In genomic region chr6:148443798-148444560, GRCh38 we compare ENCODE assay signal across 1 cellular context.
TF ChIP-seq lines count a peak whose summit lies in the region.

No MANE protein-coding gene starts in this region.

TF ChIP-seq in HepG2, 621 proteins besides CTCF, POLR2A, EP300 and RAD21:
- TF ChIP-seq THAP9 (CRISPR knock-in tag; IDR thresholded peaks at IDR 0.05; ENCODE audit: borderline replicate concordance) (no peak), ATF1 (CRISPR knock-in tag; IDR thresholded peaks at IDR 0.05) (no peak), AKAP8 (CRISPR knock-in tag; IDR thresholded peaks at IDR 0.05) (no peak), NR2F6 (IDR thresholded peaks at IDR 0.05) (no peak), NR2F6 (CRISPR knock-in tag; IDR thresholded peaks at IDR 0.05) (no peak), ZKSCAN8 (CRISPR knock-in tag; IDR thresholded peaks at IDR 0.05; ENCODE audit: borderline replicate concordance) (no peak), ZNF576 (CRISPR knock-in tag; IDR thresholded peaks at IDR 0.05) (no peak), ZNF605 (CRISPR knock-in tag; IDR thresholded peaks at IDR 0.05) (no peak)
- TF ChIP-seq, protein P1, sequence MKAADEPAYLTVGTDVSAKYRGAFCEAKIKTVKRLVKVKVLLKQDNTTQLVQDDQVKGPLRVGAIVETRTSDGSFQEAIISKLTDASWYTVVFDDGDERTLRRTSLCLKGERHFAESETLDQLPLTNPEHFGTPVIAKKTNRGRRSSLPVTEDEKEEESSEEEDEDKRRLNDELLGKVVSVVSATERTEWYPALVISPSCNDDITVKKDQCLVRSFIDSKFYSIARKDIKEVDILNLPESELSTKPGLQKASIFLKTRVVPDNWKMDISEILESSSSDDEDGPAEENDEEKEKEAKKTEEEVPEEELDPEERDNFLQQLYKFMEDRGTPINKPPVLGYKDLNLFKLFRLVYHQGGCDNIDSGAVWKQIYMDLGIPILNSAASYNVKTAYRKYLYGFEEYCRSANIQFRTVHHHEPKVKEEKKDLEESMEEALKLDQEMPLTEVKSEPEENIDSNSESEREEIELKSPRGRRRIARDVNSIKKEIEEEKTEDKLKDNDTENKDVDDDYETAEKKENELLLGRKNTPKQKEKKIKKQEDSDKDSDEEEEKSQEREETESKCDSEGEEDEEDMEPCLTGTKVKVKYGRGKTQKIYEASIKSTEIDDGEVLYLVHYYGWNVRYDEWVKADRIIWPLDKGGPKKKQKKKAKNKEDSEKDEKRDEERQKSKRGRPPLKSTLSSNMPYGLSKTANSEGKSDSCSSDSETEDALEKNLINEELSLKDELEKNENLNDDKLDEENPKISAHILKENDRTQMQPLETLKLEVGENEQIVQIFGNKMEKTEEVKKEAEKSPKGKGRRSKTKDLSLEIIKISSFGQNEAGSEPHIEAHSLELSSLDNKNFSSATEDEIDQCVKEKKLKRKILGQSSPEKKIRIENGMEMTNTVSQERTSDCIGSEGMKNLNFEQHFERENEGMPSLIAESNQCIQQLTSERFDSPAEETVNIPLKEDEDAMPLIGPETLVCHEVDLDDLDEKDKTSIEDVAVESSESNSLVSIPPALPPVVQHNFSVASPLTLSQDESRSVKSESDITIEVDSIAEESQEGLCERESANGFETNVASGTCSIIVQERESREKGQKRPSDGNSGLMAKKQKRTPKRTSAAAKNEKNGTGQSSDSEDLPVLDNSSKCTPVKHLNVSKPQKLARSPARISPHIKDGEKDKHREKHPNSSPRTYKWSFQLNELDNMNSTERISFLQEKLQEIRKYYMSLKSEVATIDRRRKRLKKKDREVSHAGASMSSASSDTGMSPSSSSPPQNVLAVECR (CRISPR knock-in tag; IDR thresholded peaks at IDR 0.05; ENCODE audit: borderline replicate concordance) = no peak
